In the genomic region with DNA sequence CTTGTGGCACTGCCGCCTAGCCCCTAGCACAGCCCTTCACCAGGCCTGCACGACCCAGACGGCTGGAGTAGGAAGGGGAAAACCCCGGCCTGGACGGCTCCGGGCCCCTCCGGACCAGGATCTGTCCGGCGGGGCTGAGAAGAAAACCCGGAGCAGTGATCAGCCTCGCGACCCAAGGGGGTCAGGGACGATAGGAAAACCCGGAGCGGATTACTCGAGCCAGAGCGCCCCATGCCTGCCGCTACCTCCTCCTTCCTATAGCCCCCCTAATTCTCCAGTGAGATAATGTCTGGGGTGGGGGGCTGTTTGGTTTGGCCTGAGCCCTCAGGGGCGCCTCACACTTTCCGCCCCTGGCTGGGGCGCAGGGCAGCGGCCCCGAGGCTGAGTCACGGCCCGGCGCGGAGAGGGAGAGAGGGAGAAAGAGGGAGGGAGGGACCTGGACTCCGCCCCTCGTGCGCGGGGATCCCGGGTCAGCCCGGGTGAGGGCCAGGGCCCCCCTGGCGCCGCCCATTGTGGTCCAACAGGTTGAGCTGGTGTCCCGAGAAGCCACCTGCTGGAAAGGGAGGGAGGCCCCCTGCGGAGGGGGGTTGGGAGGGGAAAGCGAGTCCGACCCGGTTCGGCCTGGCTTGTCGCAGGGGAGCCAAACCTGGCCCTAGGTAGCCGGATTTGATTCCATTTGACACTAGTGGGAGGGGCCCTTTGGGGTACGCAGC, we compare ENCODE assay signal across 1 cellular context.
A peak's percentile ranks its signal among the peaks of the same experiment; 100 is the strongest.
TF ChIP-seq lines count a peak whose summit lies in the region.

No MANE protein-coding gene starts in this region.

TF ChIP-seq in GM12878, 131 proteins besides CTCF, POLR2A, EP300 and RAD21 (continued from another document and continues in another):
- TF ChIP-seq SP1 (IDR thresholded peaks at IDR 0.05; ENCODE audit: low read depth, low read length) (peak; percentile 98), STAT1 (conservative IDR thresholded peaks at IDR 0.05) (peak; percentile 92; the same call in 1 of the 2 replicates), NFYA (IDR thresholded peaks at IDR 0.05; ENCODE audit: borderline replicate concordance, low read depth, low read length) (no peak), KAT2A (conservative IDR thresholded peaks at IDR 0.05; ENCODE audit: control insufficient read depth, low read depth, low read length) (no peak), NRF1 (conservative IDR thresholded peaks at IDR 0.05; ENCODE audit: low read depth, low read length) (no peak), KLF5 (IDR thresholded peaks at IDR 0.05; ENCODE audit: partially characterized antibody) (peak; percentile 82), MTA2 (IDR thresholded peaks at IDR 0.05; ENCODE audit: low read depth) (peak; percentile 51; the same call in 1 of the 2 replicates), NR2C1 (IDR thresholded peaks at IDR 0.05) (peak; percentile 50), PAX8 (IDR thresholded peaks at IDR 0.05) (no peak), ZSCAN29 (IDR thresholded peaks at IDR 0.05) (peak; percentile 97), IKZF1 (conservative IDR thresholded peaks at IDR 0.05) (peak; percentile 85), NR2F1 (conservative IDR thresholded peaks at IDR 0.05) (peak; percentile 93), DPF2 (IDR thresholded peaks at IDR 0.05) (peak; percentile 83), STAT3 (IDR thresholded peaks at IDR 0.05; ENCODE audit: low read depth, low read length) (0 out of 2 replicates have a peak, but pooled peaks have one; percentile 57), CREM (IDR thresholded peaks at IDR 0.05; ENCODE audit: low read depth) (peak; percentile 44; the same call in 1 of the 2 replicates), ZNF274 (IDR thresholded peaks at IDR 0.05; ENCODE audit: insufficient read depth, insufficient read length) (no peak), HCFC1 (IDR thresholded peaks at IDR 0.05; ENCODE audit: low read length) (peak; percentile 41; the same call in 1 of the 2 replicates), ASH2L (IDR thresholded peaks at IDR 0.05; ENCODE audit: borderline replicate concordance, low read depth) (0 out of 2 replicates have a peak, but pooled peaks have one; percentile 59), HDGF (IDR thresholded peaks at IDR 0.05) (peak; percentile 42; the same call in 1 of the 2 replicates), WRNIP1 (IDR thresholded peaks at IDR 0.05; ENCODE audit: borderline replicate concordance, low read depth, low read length) (no peak), MXI1 (IDR thresholded peaks at IDR 0.05; ENCODE audit: low read depth, low read length) (no peak; the same call in none of the 2 replicates), FOS (IDR thresholded peaks at IDR 0.05; ENCODE audit: borderline replicate concordance, extremely low read depth, insufficient read length) (no peak), RUNX3 (IDR thresholded peaks at IDR 0.05; ENCODE audit: low read length) (no peak), PML (IDR thresholded peaks at IDR 0.05; ENCODE audit: low read length) (no peak), ZNF217 (IDR thresholded peaks at IDR 0.05) (peak; percentile 65; the same call in 1 of the 2 replicates), PAX5 (IDR thresholded peaks at IDR 0.05; ENCODE audit: borderline replicate concordance, low read depth, low read length) (0 out of 2 replicates have a peak, but pooled peaks have one; percentile 15), BHLHE40 (IDR thresholded peaks at IDR 0.05; ENCODE audit: borderline replicate concordance in 1 of 2, low read depth in 2 of 2, low read length in 1 of 2) (peak; percentile 63 to 80), IRF4 (IDR thresholded peaks at IDR 0.05; ENCODE audit: low read depth, low read length) (no peak)
- TF ChIP-seq, protein P1, sequence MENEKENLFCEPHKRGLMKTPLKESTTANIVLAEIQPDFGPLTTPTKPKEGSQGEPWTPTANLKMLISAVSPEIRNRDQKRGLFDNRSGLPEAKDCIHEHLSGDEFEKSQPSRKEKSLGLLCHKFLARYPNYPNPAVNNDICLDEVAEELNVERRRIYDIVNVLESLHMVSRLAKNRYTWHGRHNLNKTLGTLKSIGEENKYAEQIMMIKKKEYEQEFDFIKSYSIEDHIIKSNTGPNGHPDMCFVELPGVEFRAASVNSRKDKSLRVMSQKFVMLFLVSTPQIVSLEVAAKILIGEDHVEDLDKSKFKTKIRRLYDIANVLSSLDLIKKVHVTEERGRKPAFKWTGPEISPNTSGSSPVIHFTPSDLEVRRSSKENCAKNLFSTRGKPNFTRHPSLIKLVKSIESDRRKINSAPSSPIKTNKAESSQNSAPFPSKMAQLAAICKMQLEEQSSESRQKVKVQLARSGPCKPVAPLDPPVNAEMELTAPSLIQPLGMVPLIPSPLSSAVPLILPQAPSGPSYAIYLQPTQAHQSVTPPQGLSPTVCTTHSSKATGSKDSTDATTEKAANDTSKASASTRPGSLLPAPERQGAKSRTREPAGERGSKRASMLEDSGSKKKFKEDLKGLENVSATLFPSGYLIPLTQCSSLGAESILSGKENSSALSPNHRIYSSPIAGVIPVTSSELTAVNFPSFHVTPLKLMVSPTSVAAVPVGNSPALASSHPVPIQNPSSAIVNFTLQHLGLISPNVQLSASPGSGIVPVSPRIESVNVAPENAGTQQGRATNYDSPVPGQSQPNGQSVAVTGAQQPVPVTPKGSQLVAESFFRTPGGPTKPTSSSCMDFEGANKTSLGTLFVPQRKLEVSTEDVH (IDR thresholded peaks at IDR 0.05; ENCODE audit: low read depth, partially characterized antibody), result peak; percentile 38
- TF ChIP-seq, protein P2, sequence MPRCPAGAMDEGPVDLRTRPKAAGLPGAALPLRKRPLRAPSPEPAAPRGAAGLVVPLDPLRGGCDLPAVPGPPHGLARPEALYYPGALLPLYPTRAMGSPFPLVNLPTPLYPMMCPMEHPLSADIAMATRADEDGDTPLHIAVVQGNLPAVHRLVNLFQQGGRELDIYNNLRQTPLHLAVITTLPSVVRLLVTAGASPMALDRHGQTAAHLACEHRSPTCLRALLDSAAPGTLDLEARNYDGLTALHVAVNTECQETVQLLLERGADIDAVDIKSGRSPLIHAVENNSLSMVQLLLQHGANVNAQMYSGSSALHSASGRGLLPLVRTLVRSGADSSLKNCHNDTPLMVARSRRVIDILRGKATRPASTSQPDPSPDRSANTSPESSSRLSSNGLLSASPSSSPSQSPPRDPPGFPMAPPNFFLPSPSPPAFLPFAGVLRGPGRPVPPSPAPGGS (IDR thresholded peaks at IDR 0.05; ENCODE audit: borderline replicate concordance, insufficient read depth, low read depth, low read length, poor library complexity, severe bottlenecking), result peak; percentile 40
- TF ChIP-seq, protein P3, sequence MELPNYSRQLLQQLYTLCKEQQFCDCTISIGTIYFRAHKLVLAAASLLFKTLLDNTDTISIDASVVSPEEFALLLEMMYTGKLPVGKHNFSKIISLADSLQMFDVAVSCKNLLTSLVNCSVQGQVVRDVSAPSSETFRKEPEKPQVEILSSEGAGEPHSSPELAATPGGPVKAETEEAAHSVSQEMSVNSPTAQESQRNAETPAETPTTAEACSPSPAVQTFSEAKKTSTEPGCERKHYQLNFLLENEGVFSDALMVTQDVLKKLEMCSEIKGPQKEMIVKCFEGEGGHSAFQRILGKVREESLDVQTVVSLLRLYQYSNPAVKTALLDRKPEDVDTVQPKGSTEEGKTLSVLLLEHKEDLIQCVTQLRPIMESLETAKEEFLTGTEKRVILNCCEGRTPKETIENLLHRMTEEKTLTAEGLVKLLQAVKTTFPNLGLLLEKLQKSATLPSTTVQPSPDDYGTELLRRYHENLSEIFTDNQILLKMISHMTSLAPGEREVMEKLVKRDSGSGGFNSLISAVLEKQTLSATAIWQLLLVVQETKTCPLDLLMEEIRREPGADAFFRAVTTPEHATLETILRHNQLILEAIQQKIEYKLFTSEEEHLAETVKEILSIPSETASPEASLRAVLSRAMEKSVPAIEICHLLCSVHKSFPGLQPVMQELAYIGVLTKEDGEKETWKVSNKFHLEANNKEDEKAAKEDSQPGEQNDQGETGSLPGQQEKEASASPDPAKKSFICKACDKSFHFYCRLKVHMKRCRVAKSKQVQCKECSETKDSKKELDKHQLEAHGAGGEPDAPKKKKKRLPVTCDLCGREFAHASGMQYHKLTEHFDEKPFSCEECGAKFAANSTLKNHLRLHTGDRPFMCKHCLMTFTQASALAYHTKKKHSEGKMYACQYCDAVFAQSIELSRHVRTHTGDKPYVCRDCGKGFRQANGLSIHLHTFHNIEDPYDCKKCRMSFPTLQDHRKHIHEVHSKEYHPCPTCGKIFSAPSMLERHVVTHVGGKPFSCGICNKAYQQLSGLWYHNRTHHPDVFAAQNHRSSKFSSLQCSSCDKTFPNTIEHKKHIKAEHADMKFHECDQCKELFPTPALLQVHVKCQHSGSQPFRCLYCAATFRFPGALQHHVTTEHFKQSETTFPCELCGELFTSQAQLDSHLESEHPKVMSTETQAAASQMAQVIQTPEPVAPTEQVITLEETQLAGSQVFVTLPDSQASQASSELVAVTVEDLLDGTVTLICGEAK (IDR thresholded peaks at IDR 0.05; ENCODE audit: borderline replicate concordance), result peak; percentile 78; the same call in 1 of the 2 replicates
- TF ChIP-seq, protein P4, sequence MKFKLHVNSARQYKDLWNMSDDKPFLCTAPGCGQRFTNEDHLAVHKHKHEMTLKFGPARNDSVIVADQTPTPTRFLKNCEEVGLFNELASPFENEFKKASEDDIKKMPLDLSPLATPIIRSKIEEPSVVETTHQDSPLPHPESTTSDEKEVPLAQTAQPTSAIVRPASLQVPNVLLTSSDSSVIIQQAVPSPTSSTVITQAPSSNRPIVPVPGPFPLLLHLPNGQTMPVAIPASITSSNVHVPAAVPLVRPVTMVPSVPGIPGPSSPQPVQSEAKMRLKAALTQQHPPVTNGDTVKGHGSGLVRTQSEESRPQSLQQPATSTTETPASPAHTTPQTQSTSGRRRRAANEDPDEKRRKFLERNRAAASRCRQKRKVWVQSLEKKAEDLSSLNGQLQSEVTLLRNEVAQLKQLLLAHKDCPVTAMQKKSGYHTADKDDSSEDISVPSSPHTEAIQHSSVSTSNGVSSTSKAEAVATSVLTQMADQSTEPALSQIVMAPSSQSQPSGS (IDR thresholded peaks at IDR 0.05; ENCODE audit: low read length), result no peak
- TF ChIP-seq, protein P5, sequence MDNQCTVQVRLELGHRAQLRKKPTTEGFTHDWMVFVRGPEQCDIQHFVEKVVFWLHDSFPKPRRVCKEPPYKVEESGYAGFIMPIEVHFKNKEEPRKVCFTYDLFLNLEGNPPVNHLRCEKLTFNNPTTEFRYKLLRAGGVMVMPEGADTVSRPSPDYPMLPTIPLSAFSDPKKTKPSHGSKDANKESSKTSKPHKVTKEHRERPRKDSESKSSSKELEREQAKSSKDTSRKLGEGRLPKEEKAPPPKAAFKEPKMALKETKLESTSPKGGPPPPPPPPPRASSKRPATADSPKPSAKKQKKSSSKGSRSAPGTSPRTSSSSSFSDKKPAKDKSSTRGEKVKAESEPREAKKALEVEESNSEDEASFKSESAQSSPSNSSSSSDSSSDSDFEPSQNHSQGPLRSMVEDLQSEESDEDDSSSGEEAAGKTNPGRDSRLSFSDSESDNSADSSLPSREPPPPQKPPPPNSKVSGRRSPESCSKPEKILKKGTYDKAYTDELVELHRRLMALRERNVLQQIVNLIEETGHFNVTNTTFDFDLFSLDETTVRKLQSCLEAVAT (IDR thresholded peaks at IDR 0.05), result peak; percentile 41; the same call in 1 of the 2 replicates
- TF ChIP-seq, protein P6, sequence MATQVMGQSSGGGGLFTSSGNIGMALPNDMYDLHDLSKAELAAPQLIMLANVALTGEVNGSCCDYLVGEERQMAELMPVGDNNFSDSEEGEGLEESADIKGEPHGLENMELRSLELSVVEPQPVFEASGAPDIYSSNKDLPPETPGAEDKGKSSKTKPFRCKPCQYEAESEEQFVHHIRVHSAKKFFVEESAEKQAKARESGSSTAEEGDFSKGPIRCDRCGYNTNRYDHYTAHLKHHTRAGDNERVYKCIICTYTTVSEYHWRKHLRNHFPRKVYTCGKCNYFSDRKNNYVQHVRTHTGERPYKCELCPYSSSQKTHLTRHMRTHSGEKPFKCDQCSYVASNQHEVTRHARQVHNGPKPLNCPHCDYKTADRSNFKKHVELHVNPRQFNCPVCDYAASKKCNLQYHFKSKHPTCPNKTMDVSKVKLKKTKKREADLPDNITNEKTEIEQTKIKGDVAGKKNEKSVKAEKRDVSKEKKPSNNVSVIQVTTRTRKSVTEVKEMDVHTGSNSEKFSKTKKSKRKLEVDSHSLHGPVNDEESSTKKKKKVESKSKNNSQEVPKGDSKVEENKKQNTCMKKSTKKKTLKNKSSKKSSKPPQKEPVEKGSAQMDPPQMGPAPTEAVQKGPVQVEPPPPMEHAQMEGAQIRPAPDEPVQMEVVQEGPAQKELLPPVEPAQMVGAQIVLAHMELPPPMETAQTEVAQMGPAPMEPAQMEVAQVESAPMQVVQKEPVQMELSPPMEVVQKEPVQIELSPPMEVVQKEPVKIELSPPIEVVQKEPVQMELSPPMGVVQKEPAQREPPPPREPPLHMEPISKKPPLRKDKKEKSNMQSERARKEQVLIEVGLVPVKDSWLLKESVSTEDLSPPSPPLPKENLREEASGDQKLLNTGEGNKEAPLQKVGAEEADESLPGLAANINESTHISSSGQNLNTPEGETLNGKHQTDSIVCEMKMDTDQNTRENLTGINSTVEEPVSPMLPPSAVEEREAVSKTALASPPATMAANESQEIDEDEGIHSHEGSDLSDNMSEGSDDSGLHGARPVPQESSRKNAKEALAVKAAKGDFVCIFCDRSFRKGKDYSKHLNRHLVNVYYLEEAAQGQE (IDR thresholded peaks at IDR 0.05; ENCODE audit: low read depth, low read length), result no peak
- TF ChIP-seq, protein P7, sequence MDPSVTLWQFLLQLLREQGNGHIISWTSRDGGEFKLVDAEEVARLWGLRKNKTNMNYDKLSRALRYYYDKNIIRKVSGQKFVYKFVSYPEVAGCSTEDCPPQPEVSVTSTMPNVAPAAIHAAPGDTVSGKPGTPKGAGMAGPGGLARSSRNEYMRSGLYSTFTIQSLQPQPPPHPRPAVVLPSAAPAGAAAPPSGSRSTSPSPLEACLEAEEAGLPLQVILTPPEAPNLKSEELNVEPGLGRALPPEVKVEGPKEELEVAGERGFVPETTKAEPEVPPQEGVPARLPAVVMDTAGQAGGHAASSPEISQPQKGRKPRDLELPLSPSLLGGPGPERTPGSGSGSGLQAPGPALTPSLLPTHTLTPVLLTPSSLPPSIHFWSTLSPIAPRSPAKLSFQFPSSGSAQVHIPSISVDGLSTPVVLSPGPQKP (IDR thresholded peaks at IDR 0.05; ENCODE audit: low read depth, low read length), result no peak
- TF ChIP-seq, protein P8, sequence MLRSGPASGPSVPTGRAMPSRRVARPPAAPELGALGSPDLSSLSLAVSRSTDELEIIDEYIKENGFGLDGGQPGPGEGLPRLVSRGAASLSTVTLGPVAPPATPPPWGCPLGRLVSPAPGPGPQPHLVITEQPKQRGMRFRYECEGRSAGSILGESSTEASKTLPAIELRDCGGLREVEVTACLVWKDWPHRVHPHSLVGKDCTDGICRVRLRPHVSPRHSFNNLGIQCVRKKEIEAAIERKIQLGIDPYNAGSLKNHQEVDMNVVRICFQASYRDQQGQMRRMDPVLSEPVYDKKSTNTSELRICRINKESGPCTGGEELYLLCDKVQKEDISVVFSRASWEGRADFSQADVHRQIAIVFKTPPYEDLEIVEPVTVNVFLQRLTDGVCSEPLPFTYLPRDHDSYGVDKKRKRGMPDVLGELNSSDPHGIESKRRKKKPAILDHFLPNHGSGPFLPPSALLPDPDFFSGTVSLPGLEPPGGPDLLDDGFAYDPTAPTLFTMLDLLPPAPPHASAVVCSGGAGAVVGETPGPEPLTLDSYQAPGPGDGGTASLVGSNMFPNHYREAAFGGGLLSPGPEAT (IDR thresholded peaks at IDR 0.05; ENCODE audit: low read depth), result peak; percentile 100
